In genomic region chr7:25844109-25844915, GRCh38 we compare ENCODE assay signal across 27 cellular contexts.
DNase-seq lines count a peak whose midpoint lies in the region; ATAC-seq, FAIRE-seq and TF ChIP-seq lines count a peak whose summit lies in the region.
"Had no signal": no experiment of that assay in that cellular context is flagged by ENCODE, and none has a peak within 500 bp of the region (broad histone marks: within the 10 kb centered on the region; RNA-seq: fewer than 3 reads in every experiment).

No MANE protein-coding gene starts in this region.

- H3K4me3 ChIP-seq in endothelial cell of umbilical vein (replicated peaks in 1 of 3; ENCODE audit: insufficient read depth in 1 of 3, low read depth in 1 of 3, low read length in 3 of 3): no peak overlapping the region
- peak overlapping the region; percentile 13 for H3K4me3 ChIP-seq in osteoblast (ENCODE audit: insufficient read depth, low read length)
- H3K4me3 ChIP-seq: A549, dorsolateral prefrontal cortex, lower lobe of right lung, SJCRH30 had no signal

- H3K27ac ChIP-seq in endothelial cell of umbilical vein (ENCODE audit: insufficient read depth, low read depth, low read length) (no peak overlapping the region), osteoblast (ENCODE audit: low read depth, low read length) (peak overlapping the region; percentile 85)
- H3K27ac ChIP-seq: A549, dorsolateral prefrontal cortex, lower lobe of right lung, SJCRH30 had no signal

- CTCF ChIA-PET in endothelial cell of umbilical vein (lab: Charles Lee): interaction anchor here (1.6 to 2.4 kb wide), 2 partner anchors 10 to 584 kb away, joined by 4 to 7 read pairs; no protein-coding TSS in a partner anchor

- H3K9ac ChIP-seq in endothelial cell of umbilical vein (replicated peaks; ENCODE audit: extremely low read depth, insufficient read depth, low read length): no peak overlapping the region

- no peaks in the 10 kb centered on the region for H3K36me3 Mint-ChIP-seq in activated T-cell treated with anti-CD3 and anti-CD28 coated beads, Interleukin-2, amount 50 U/mL, for 4 hours (ENCODE audit: insufficient read depth)
- H3K36me3 Mint-ChIP-seq: naive B cell had no signal

- dilution Hi-C loops in endothelial cell of umbilical vein (cut with MboI; ENCODE audit: extremely low pct_ligation_motif_present, low sequenced_read_pairs): no loop called here

- H3K4me2 ChIP-seq in endothelial cell of umbilical vein (ENCODE audit: insufficient read depth, low read length) (no peak overlapping the region), osteoblast (ENCODE audit: insufficient read depth, low read length) (peak overlapping the region; percentile 43)
- H3K4me2 ChIP-seq: A549 had no signal

- TF ChIP-seq POLR2A in endothelial cell of umbilical vein (IDR thresholded peaks at IDR 0.05; ENCODE audit: low read depth, low read length): no peak

- intact Hi-C loops in endothelial cell of umbilical vein (cut with micrococcal nuclease): no loop called here

- H3K9me3 ChIP-seq in endothelial cell of umbilical vein (replicated peaks; ENCODE audit: control insufficient read depth, insufficient read depth, low read length): no peaks in the 10 kb centered on the region
- H3K9me3 ChIP-seq in osteoblast (ENCODE audit: low read depth, low read length): no peaks in the 10 kb centered on the region
- H3K9me3 ChIP-seq: A549, lower lobe of right lung, SJCRH30 had no signal

- no peak overlapping the region for H3K4me3 Mint-ChIP-seq in activated T-cell treated with anti-CD3 and anti-CD28 coated beads, Interleukin-2, amount 50 U/mL, for 4 hours
- H3K4me3 Mint-ChIP-seq: activated B cell treated with CpG ODN at 0.5 μM for 24 hours; naive B cell; stimulated activated naive CD8-positive, alpha-beta T cell treated with anti-CD3 and anti-CD28 coated beads, Interleukin-15, amount 100 ng/mL, for 72 hours had no signal

- H3K27me3 ChIP-seq in endothelial cell of umbilical vein (ENCODE audit: control insufficient read depth in 2 of 2, insufficient read depth in 2 of 2, low read length in 2 of 2): no peaks in the 10 kb centered on the region
- H3K27me3 ChIP-seq in osteoblast (ENCODE audit: insufficient read depth, low read length): no peaks in the 10 kb centered on the region
- H3K27me3 ChIP-seq: dorsolateral prefrontal cortex, SJCRH30 had no signal

- H3K36me3 ChIP-seq in endothelial cell of umbilical vein (ENCODE audit: control insufficient read depth in 2 of 2, extremely low read depth in 1 of 2, insufficient read depth in 2 of 2, low read length in 2 of 2) (no peaks in the 10 kb centered on the region), osteoblast (ENCODE audit: insufficient read depth, low read length) (no peaks in the 10 kb centered on the region)
- H3K36me3 ChIP-seq: lower lobe of right lung, SJCRH30 had no signal

- H3K27me3 Mint-ChIP-seq in activated T-cell treated with anti-CD3 and anti-CD28 coated beads, Interleukin-2, amount 50 U/mL, for 4 hours (ENCODE audit: low read depth): peaks cover 25% of the 10 kb centered on the region
- H3K27me3 Mint-ChIP-seq: progenitor cell of endocrine pancreas had no signal

- peaks cover 5% of the 10 kb centered on the region for H3K4me1 ChIP-seq in endothelial cell of umbilical vein (ENCODE audit: control insufficient read depth, extremely low read depth, insufficient read depth, low read length)
- H3K4me1 ChIP-seq in osteoblast (ENCODE audit: insufficient read depth, low read length): peaks cover 58% of the 10 kb centered on the region

- FAIRE-seq in RCC 7860 (lab: Jason Lieb, UNC) (peak; percentile 45), endothelial cell of umbilical vein (lab: Jason Lieb, UNC) (no peak)
- FAIRE-seq: A549, bronchial epithelial cell, GM12891, HTR-8/SVneo, small intestine had no signal

- no peaks in the 10 kb centered on the region for H3K4me1 Mint-ChIP-seq in activated T-cell treated with anti-CD3 and anti-CD28 coated beads, Interleukin-2, amount 50 U/mL, for 4 hours (ENCODE audit: low read depth)
- H3K4me1 Mint-ChIP-seq: activated B cell treated with CpG ODN at 0.5 μM for 24 hours; naive B cell; stimulated activated naive CD8-positive, alpha-beta T cell treated with anti-CD3 and anti-CD28 coated beads, Interleukin-15, amount 100 ng/mL, for 72 hours had no signal

- DNase-seq in AG20443 (ENCODE audit: low spot score) (peak; percentile 48), RCC 7860 (ENCODE audit: low spot score) (no peak), endothelial cell of umbilical vein (ENCODE audit: low read depth, low spot score) (peak; percentile 32), osteoblast (ENCODE audit: insufficient read length, low spot score, missing footprints) (peak; percentile 88), midbrain (lab: John Stamatoyannopoulos, UW) (no peak)
- no peak for DNase-seq in stimulated activated CD8-positive, alpha-beta memory T cell treated with anti-CD3 and anti-CD28 coated beads, Interleukin-4, amount 100 ng/mL, for 48 hours
- DNase-seq in activated T-cell treated with anti-CD3 and anti-CD28 coated beads, Interleukin-2, amount 50 U/mL, for 4 hours: no peak
- DNase-seq: activated B cell treated with CpG ODN at 0.5 μM for 24 hours; DMS 273 treated with DMSO at 0.1 percent for 48 hours; dorsolateral prefrontal cortex; glutamatergic neuron; Kasumi-1; lower lobe of right lung; naive B cell; NCI-H1417 treated with DMSO at 0.1 percent for 48 hours; OCI-M1; small intestine; stimulated activated CD4-positive, alpha-beta T cell treated with anti-CD3 and anti-CD28 coated beads, Interleukin-2, amount 100 ng/mL, for 48 hours; stimulated activated naive CD8-positive, alpha-beta T cell treated with anti-CD3 and anti-CD28 coated beads, Interleukin-15, amount 100 ng/mL, for 72 hours had no signal

- H3K9me1 ChIP-seq in endothelial cell of umbilical vein (replicated peaks; ENCODE audit: control insufficient read depth, extremely low read depth, insufficient read depth, low read length): no peaks in the 10 kb centered on the region

- TF ChIP-seq CTCF in endothelial cell of umbilical vein (IDR thresholded peaks at IDR 0.05; ENCODE audit: extremely low read depth in 1 of 2, insufficient read depth in 1 of 2, low read depth in 1 of 2, low read length in 2 of 2) (no peak), osteoblast (IDR thresholded peaks at IDR 0.05; ENCODE audit: extremely low read depth, low read depth, low read length) (no peak)

- no peaks in the 10 kb centered on the region for H3K79me2 ChIP-seq in endothelial cell of umbilical vein (ENCODE audit: control insufficient read depth, insufficient read depth, low read length)
- H3K79me2 ChIP-seq in osteoblast (ENCODE audit: insufficient read depth, low read length): no peaks in the 10 kb centered on the region

- H4K20me1 ChIP-seq in endothelial cell of umbilical vein (replicated peaks; ENCODE audit: control insufficient read depth, extremely low read depth, insufficient read depth, low read length) (no peaks in the 10 kb centered on the region), osteoblast (ENCODE audit: insufficient read depth, low read length) (no peaks in the 10 kb centered on the region)

- POLR2A ChIA-PET in endothelial cell of umbilical vein (lab: Charles Lee): no interaction called here

- H2AFZ ChIP-seq in endothelial cell of umbilical vein (ENCODE audit: low read depth, low read length) (no peak overlapping the region), osteoblast (ENCODE audit: low read length) (no peak overlapping the region)

- no peak for ATAC-seq in HG03432 (IDR thresholded peaks at IDR 0.05; ENCODE audit: unreplicated experiment)
- no peak for ATAC-seq in activated T-cell treated with anti-CD3 and anti-CD28 coated beads, Interleukin-2, amount 50 U/mL, for 4 hours
- ATAC-seq: activated naive CD4-positive, alpha-beta T cell treated with anti-CD3 and anti-CD28 coated beads, Interleukin-2, amount 50 U/mL, for 72 hours; lower lobe of right lung; stimulated activated naive CD8-positive, alpha-beta T cell treated with anti-CD3 and anti-CD28 coated beads, Interleukin-15, amount 100 ng/mL, for 72 hours had no signal

- no TSS peak for BruUV-seq in endothelial cell of umbilical vein (replicated peaks; lab: Mats Ljungman, UMichigan)

- H3K9me3 Mint-ChIP-seq in activated T-cell treated with anti-CD3 and anti-CD28 coated beads, Interleukin-2, amount 50 U/mL, for 4 hours: no peaks in the 10 kb centered on the region
- H3K9me3 Mint-ChIP-seq: activated B cell treated with CpG ODN at 0.5 μM for 24 hours; activated naive CD4-positive, alpha-beta T cell treated with anti-CD3 and anti-CD28 coated beads, Interleukin-2, amount 50 U/mL, for 72 hours; naive B cell; stimulated activated naive CD8-positive, alpha-beta T cell treated with anti-CD3 and anti-CD28 coated beads, Interleukin-15, amount 100 ng/mL, for 72 hours had no signal

TF ChIP-seq in endothelial cell of umbilical vein, 7 proteins besides CTCF, POLR2A, EP300 and RAD21:
- TF ChIP-seq MAX (IDR thresholded peaks at IDR 0.05; ENCODE audit: insufficient read depth, insufficient read length) (no peak), JUN (IDR thresholded peaks at IDR 0.05; ENCODE audit: borderline replicate concordance, insufficient read depth, insufficient read length, low read depth) (no peak), MYC (IDR thresholded peaks at IDR 0.05; ENCODE audit: low read depth, low read length) (no peak), GATA2 (IDR thresholded peaks at IDR 0.05; ENCODE audit: insufficient read depth, insufficient read length, low read depth, low read length) (no peak), FOS (IDR thresholded peaks at IDR 0.05; ENCODE audit: borderline replicate concordance, insufficient read depth, low read length) (no peak), POLR2AphosphoS5 (IDR thresholded peaks at IDR 0.05; ENCODE audit: insufficient read depth, low read depth, low read length) (no peak), EZH2 (IDR thresholded peaks at IDR 0.05; ENCODE audit: borderline replicate concordance, low read depth, low read length, severe bottlenecking) (no peak)

Comparison
In these comparisons a context has a peak if more than half of its experiments do, and no peak if none do; other contexts are left out.
1. DNase-seq: peak in AG20443 (single experiment), endothelial cell of umbilical vein (single experiment) and osteoblast (single experiment); none in RCC 7860 (single experiment), midbrain (single experiment), stimulated activated CD8-positive, alpha-beta memory T cell treated with anti-CD3 and anti-CD28 coated beads, Interleukin-4, amount 100 ng/mL, for 48 hours (single experiment) and activated T-cell treated with anti-CD3 and anti-CD28 coated beads, Interleukin-2, amount 50 U/mL, for 4 hours (single experiment).